1 cellular context compared by ENCODE assay signal in genomic region chr14:102511538-102511937, GRCh38.
TF ChIP-seq lines count a peak whose summit lies in the region.

No MANE protein-coding gene starts in this region.

TF ChIP-seq in HCT116, 20 proteins besides CTCF, POLR2A, EP300 and RAD21 (continued from another document):
- TF ChIP-seq EZH2 (IDR thresholded peaks at IDR 0.05) = no peak
- TF ChIP-seq CBX3 (IDR thresholded peaks at IDR 0.05; ENCODE audit: low read depth) = no peak
